Comparison of ENCODE assay signal across 34 cellular contexts in genomic region chr5:1164696-1165630, GRCh38. TPM values are rescaled to one million over a fixed set of nuclear protein-coding genes. Genes with fewer than 3 reads are reported as not detected.
DNase-seq lines count a peak whose midpoint lies in the region; ATAC-seq, FAIRE-seq and TF ChIP-seq lines count a peak whose summit lies in the region.
"Had no signal": no experiment of that assay in that cellular context is flagged by ENCODE, and none has a peak within 500 bp of the region (broad histone marks: within the 10 kb centered on the region; RNA-seq: fewer than 3 reads in every experiment).

No MANE protein-coding gene starts in this region.

- no peaks in the 10 kb centered on the region for H3K79me2 ChIP-seq in K562 (ENCODE audit: control insufficient read depth, insufficient read depth, low read length)

- TF ChIP-seq CTCF in K562 (IDR thresholded peaks at IDR 0.05 in 2 of 3, conservative IDR thresholded peaks at IDR 0.05 in 1 of 3; ENCODE audit: insufficient read depth in 2 of 3, low read depth in 1 of 3, low read length in 3 of 3) = no peak

- H3K4me1 ChIP-seq in NT2/D1 (ENCODE audit: insufficient read depth, insufficient read length) = peaks cover 10% of the 10 kb centered on the region
- peaks cover 0 to 40% of the 10 kb centered on the region in 2 experiments; a peak in 2 of 5 replicates for H3K4me1 ChIP-seq in K562 (replicated peaks in 1 of 2; ENCODE audit: control insufficient read depth in 2 of 2, insufficient read depth in 2 of 2, low read length in 2 of 2)
- peaks cover 0 to 2% of the 10 kb centered on the region in 2 donors for H3K4me1 ChIP-seq in small intestine (ENCODE audit: control insufficient read depth in 2 of 2, insufficient read depth in 1 of 2, low read depth in 1 of 2, low read length in 1 of 2)
- H3K4me1 ChIP-seq: ascending aorta had no signal

- H2AFZ ChIP-seq in K562 (ENCODE audit: low read depth, low read length) = no peak overlapping the region

- H3K9me3 Mint-ChIP-seq in activated naive CD8-positive, alpha-beta T cell treated with anti-CD3 and anti-CD28 coated beads, Interleukin-2, amount 50 U/mL, for 24 hours = no peaks in the 10 kb centered on the region
- no peaks in the 10 kb centered on the region for H3K9me3 Mint-ChIP-seq in activated naive CD8-positive, alpha-beta T cell treated with anti-CD3 and anti-CD28 coated beads for 36 hours
- H3K9me3 Mint-ChIP-seq in stimulated activated naive CD8-positive, alpha-beta T cell treated with anti-CD3 and anti-CD28 coated beads, Interleukin-15, amount 100 ng/mL, for 72 hours = no peaks in the 10 kb centered on the region
- H3K9me3 Mint-ChIP-seq: activated naive CD8-positive, alpha-beta T cell treated with anti-CD3 and anti-CD28 coated beads, Interleukin-2, amount 10 ng/mL, durations not matched to agents 7 days and 5 days; activated T-cell treated with anti-CD3 and anti-CD28 coated beads, Interleukin-2, amount 50 U/mL, for 4 hours; IgD-negative memory B cell; memory B cell; stimulated activated naive CD8-positive, alpha-beta T cell treated with anti-CD3 and anti-CD28 coated beads, Interleukin-15, Interleukin-2, amounts not matched to agents 100 ng/mL and 50 ng/mL, for 24 hours had no signal

- H3K9me1 ChIP-seq in K562 (ENCODE audit: control insufficient read depth, insufficient read depth, low read length) = no peaks in the 10 kb centered on the region

- no peak overlapping the region for H3K4me3 Mint-ChIP-seq in activated naive CD8-positive, alpha-beta T cell treated with anti-CD3 and anti-CD28 coated beads, Interleukin-2, amount 50 U/mL, for 24 hours
- no peak overlapping the region for H3K4me3 Mint-ChIP-seq in activated naive CD8-positive, alpha-beta T cell treated with anti-CD3 and anti-CD28 coated beads for 36 hours
- H3K4me3 Mint-ChIP-seq in stimulated activated naive CD8-positive, alpha-beta T cell treated with anti-CD3 and anti-CD28 coated beads, Interleukin-15, amount 100 ng/mL, for 72 hours = no peak overlapping the region
- H3K4me3 Mint-ChIP-seq: activated CD8-positive, alpha-beta memory T cell treated with anti-CD3 and anti-CD28 coated beads, Interleukin-2, amount 10 ng/mL, durations not matched to agents 7 days and 5 days; activated naive CD8-positive, alpha-beta T cell treated with anti-CD3 and anti-CD28 coated beads, Interleukin-2, amount 10 ng/mL, durations not matched to agents 7 days and 5 days; activated T-cell treated with anti-CD3 and anti-CD28 coated beads, Interleukin-2, amount 50 U/mL, for 4 hours; IgD-negative memory B cell; memory B cell; stimulated activated naive CD8-positive, alpha-beta T cell treated with anti-CD3 and anti-CD28 coated beads, Interleukin-15, Interleukin-2, amounts not matched to agents 100 ng/mL and 50 ng/mL, for 24 hours had no signal

- ATAC-seq in activated naive CD8-positive, alpha-beta T cell treated with anti-CD3 and anti-CD28 coated beads, Interleukin-2, amount 50 U/mL, for 24 hours = peak; percentile 12
- ATAC-seq in K562 = no peak
- no peak for ATAC-seq in stimulated activated naive CD8-positive, alpha-beta T cell treated with anti-CD3 and anti-CD28 coated beads, Interleukin-15, amount 100 ng/mL, for 72 hours
- ATAC-seq: activated CD8-positive, alpha-beta memory T cell treated with anti-CD3 and anti-CD28 coated beads, Interleukin-2, amount 10 ng/mL, durations not matched to agents 7 days and 5 days; activated T-cell treated with anti-CD3 and anti-CD28 coated beads, Interleukin-2, amount 50 U/mL, for 4 hours had no signal

- H3K4me3 ChIP-seq in NT2/D1 (ENCODE audit: insufficient read length, low read depth) (no peak overlapping the region), K562 (no peak overlapping the region), small intestine (ENCODE audit: low read depth in 1 of 2, low read length in 2 of 2) (no peak overlapping the region)
- H3K4me3 ChIP-seq: ascending aorta, colonic mucosa, right atrium auricular region, vagina had no signal

- no peak overlapping the region for H3K4me2 ChIP-seq in K562 (ENCODE audit: insufficient read depth, low read length)

- BruUV-seq in K562 (replicated peaks; lab: Mats Ljungman, UMichigan) = no TSS peak

- no peak for TF ChIP-seq RAD21 in K562 (CRISPR knock-in tag; conservative IDR thresholded peaks at IDR 0.05 in 1 of 2, IDR thresholded peaks at IDR 0.05 in 1 of 2)

- CTCF ChIA-PET in K562 (lab: Yijun Ruan, JAX; ENCODE audit: low intra/inter-chr PET ratio) = interaction anchor here (0.6 kb wide), 2 partner anchors 34 to 42 kb away, joined by 3 read pairs; no protein-coding TSS in a partner anchor

- H3K9me3 ChIP-seq in NT2/D1 (ENCODE audit: insufficient read depth, low read length) = peaks cover 9% of the 10 kb centered on the region; the same call in 1 of the 2 replicates
- H3K9me3 ChIP-seq in K562 (replicated peaks; ENCODE audit: control insufficient read depth, insufficient read depth, low read depth, low read length) = peaks cover 2% of the 10 kb centered on the region; the same call in 1 of the 2 replicates
- no peaks in the 10 kb centered on the region for H3K9me3 ChIP-seq in small intestine (ENCODE audit: control insufficient read depth, low read depth)
- H3K9me3 ChIP-seq: ascending aorta, colonic mucosa, right atrium auricular region, vagina had no signal

- no peak for DNase-seq in activated naive CD8-positive, alpha-beta T cell treated with anti-CD3 and anti-CD28 coated beads, Interleukin-2, amount 50 U/mL, for 24 hours
- no peak for DNase-seq in activated naive CD8-positive, alpha-beta T cell treated with anti-CD3 and anti-CD28 coated beads for 36 hours
- DNase-seq in NT2/D1 (ENCODE audit: low read depth, low spot score) = no peak
- DNase-seq in K562 (ENCODE audit: extremely low read depth in 1 of 4, low spot score in 3 of 4) = peak in 1 of 4 experiments; percentile 54
- peak; percentile 64 for DNase-seq in small intestine
- no peak for DNase-seq in iPS-NIHi7 (ENCODE audit: extremely low spot score)
- DNase-seq in NCI-H1436 (lab: John Stamatoyannopoulos, UW) = no peak
- DNase-seq in stimulated activated naive CD8-positive, alpha-beta T cell treated with anti-CD3 and anti-CD28 coated beads, Interleukin-15, amount 100 ng/mL, for 72 hours = no peak
- DNase-seq: activated CD4-positive, CD25-positive, alpha-beta regulatory T cell; activated CD8-positive, alpha-beta memory T cell treated with anti-CD3 and anti-CD28 coated beads, Interleukin-2, amount 10 ng/mL, durations not matched to agents 7 days and 5 days; activated gamma-delta T cell; activated naive CD8-positive, alpha-beta T cell treated with anti-CD3 and anti-CD28 coated beads, Interleukin-2, amount 10 ng/mL, durations not matched to agents 7 days and 5 days; activated T-cell treated with anti-CD3 and anti-CD28 coated beads, Interleukin-2, amount 50 U/mL, for 4 hours; colonic mucosa; effector CD4-positive, alpha-beta T cell; hippocampal formation; NCI-H1417 treated with DMSO at 0.1 percent for 48 hours; NCI-H2081 treated with DMSO at 0.1 percent for 48 hours; NCI-H345; NCI-H69; stimulated activated CD4-positive, alpha-beta T cell treated with anti-CD3 and anti-CD28 coated beads, Interleukin-1b, Interleukin-23, amount 100 ng/mL, for 48 hours; SW 1271; T-helper 9 cell had no signal

- H3K4me1 Mint-ChIP-seq in activated naive CD8-positive, alpha-beta T cell treated with anti-CD3 and anti-CD28 coated beads, Interleukin-2, amount 50 U/mL, for 24 hours = peaks cover 2% of the 10 kb centered on the region
- peaks cover 6% of the 10 kb centered on the region for H3K4me1 Mint-ChIP-seq in activated naive CD8-positive, alpha-beta T cell treated with anti-CD3 and anti-CD28 coated beads for 36 hours
- peaks cover 10% of the 10 kb centered on the region for H3K4me1 Mint-ChIP-seq in stimulated activated naive CD8-positive, alpha-beta T cell treated with anti-CD3 and anti-CD28 coated beads, Interleukin-15, amount 100 ng/mL, for 72 hours

- intact Hi-C loops in K562 (cut with micrococcal nuclease) = loop anchor here (10.0 kb wide), 1 partner anchor 170 kb away; no protein-coding TSS in a partner anchor

- FAIRE-seq in K562 (lab: Jason Lieb, UNC) = no peak
- FAIRE-seq in small intestine (lab: Jason Lieb, UNC) = no peak
- FAIRE-seq: A204.1 had no signal

- no peaks in the 10 kb centered on the region for H3K36me3 ChIP-seq in NT2/D1 (ENCODE audit: insufficient read depth, insufficient read length, low read length)
- H3K36me3 ChIP-seq in K562 (ENCODE audit: control insufficient read depth, insufficient read depth, low read length) = no peaks in the 10 kb centered on the region
- H3K36me3 ChIP-seq in small intestine (ENCODE audit: control insufficient read depth in 2 of 2, insufficient read depth in 2 of 2, low read length in 2 of 2) = no peaks in the 10 kb centered on the region
- H3K36me3 ChIP-seq: ascending aorta, colonic mucosa, right atrium auricular region, vagina had no signal

- WGBS in K562 (ENCODE audit: insufficient coverage, low coverage, missing lambda C conversion rate) = 1% methylated on average over 27 of the region's 27 CpGs
- 40 to 68% (median 58%) methylated on average over 27 of the region's 27 CpGs for WGBS in small intestine, 3 donors

- H4K20me1 ChIP-seq in K562 (replicated peaks; ENCODE audit: control insufficient read depth, insufficient read depth, low read length) = peaks cover 26% of the 10 kb centered on the region

- peaks cover 16% of the 10 kb centered on the region for H3K27me3 Mint-ChIP-seq in activated naive CD8-positive, alpha-beta T cell treated with anti-CD3 and anti-CD28 coated beads, Interleukin-2, amount 50 U/mL, for 24 hours
- peaks cover 7% of the 10 kb centered on the region for H3K27me3 Mint-ChIP-seq in activated naive CD8-positive, alpha-beta T cell treated with anti-CD3 and anti-CD28 coated beads for 36 hours
- peaks cover 31% of the 10 kb centered on the region for H3K27me3 Mint-ChIP-seq in stimulated activated naive CD8-positive, alpha-beta T cell treated with anti-CD3 and anti-CD28 coated beads, Interleukin-15, amount 100 ng/mL, for 72 hours

- TF ChIP-seq EP300 in K562 (IDR thresholded peaks at IDR 0.05; ENCODE audit: low read length) = no peak

- no peaks in the 10 kb centered on the region for H3K27me3 ChIP-seq in NT2/D1 (ENCODE audit: insufficient read depth, insufficient read length)
- peaks cover 25 to 61% of the 10 kb centered on the region in 2 experiments for H3K27me3 ChIP-seq in K562 (ENCODE audit: control insufficient read depth in 2 of 2, insufficient read depth in 2 of 2, low read length in 2 of 2)
- H3K27me3 ChIP-seq in small intestine (ENCODE audit: control insufficient read depth in 2 of 2, insufficient read depth in 2 of 2, low read length in 2 of 2) = no peaks in the 10 kb centered on the region
- H3K27me3 ChIP-seq: ascending aorta, colonic mucosa, right atrium auricular region, vagina had no signal

- in situ Hi-C loops in K562 (cut with MboI) = loop anchor here (5.0 kb wide), 1 partner anchor 477 kb away; no protein-coding TSS in a partner anchor

- H3K9ac ChIP-seq in NT2/D1 (ENCODE audit: insufficient read length, low read depth) (peak overlapping the region; percentile 2), K562 (ENCODE audit: insufficient read depth in 1 of 2, low read depth in 2 of 2, low read length in 2 of 2) (no peak overlapping the region)

- no peaks in the 10 kb centered on the region for H3K36me3 Mint-ChIP-seq in activated naive CD8-positive, alpha-beta T cell treated with anti-CD3 and anti-CD28 coated beads, Interleukin-2, amount 50 U/mL, for 24 hours (ENCODE audit: low read depth)
- H3K36me3 Mint-ChIP-seq in activated naive CD8-positive, alpha-beta T cell treated with anti-CD3 and anti-CD28 coated beads for 36 hours = no peaks in the 10 kb centered on the region
- H3K36me3 Mint-ChIP-seq: activated CD8-positive, alpha-beta memory T cell treated with anti-CD3 and anti-CD28 coated beads, Interleukin-2, amount 10 ng/mL, durations not matched to agents 7 days and 5 days; activated naive CD8-positive, alpha-beta T cell treated with anti-CD3 and anti-CD28 coated beads, Interleukin-2, amount 10 ng/mL, durations not matched to agents 7 days and 5 days had no signal

- H3K27ac Mint-ChIP-seq in activated naive CD8-positive, alpha-beta T cell treated with anti-CD3 and anti-CD28 coated beads, Interleukin-2, amount 50 U/mL, for 24 hours = no peak overlapping the region
- no peak overlapping the region for H3K27ac Mint-ChIP-seq in activated naive CD8-positive, alpha-beta T cell treated with anti-CD3 and anti-CD28 coated beads for 36 hours
- no peak overlapping the region for H3K27ac Mint-ChIP-seq in stimulated activated naive CD8-positive, alpha-beta T cell treated with anti-CD3 and anti-CD28 coated beads, Interleukin-15, amount 100 ng/mL, for 72 hours
- H3K27ac Mint-ChIP-seq: activated CD8-positive, alpha-beta memory T cell treated with anti-CD3 and anti-CD28 coated beads, Interleukin-2, amount 10 ng/mL, durations not matched to agents 7 days and 5 days; activated naive CD8-positive, alpha-beta T cell treated with anti-CD3 and anti-CD28 coated beads, Interleukin-2, amount 10 ng/mL, durations not matched to agents 7 days and 5 days; IgD-negative memory B cell; memory B cell; stimulated activated naive CD8-positive, alpha-beta T cell treated with anti-CD3 and anti-CD28 coated beads, Interleukin-15, Interleukin-2, amounts not matched to agents 100 ng/mL and 50 ng/mL, for 24 hours had no signal

- H3K27ac ChIP-seq in K562 (ENCODE audit: extremely low read depth, low read depth, low read length) (no peak overlapping the region), small intestine (ENCODE audit: low read depth in 1 of 2, low read length in 1 of 2) (peak overlapping the region in 1 of 2 donors; percentile 14)
- H3K27ac ChIP-seq: ascending aorta, colonic mucosa, epithelial cell of prostate, right atrium auricular region, vagina had no signal

- no peak for TF ChIP-seq POLR2A in K562 (conservative IDR thresholded peaks at IDR 0.05)

- POLR2A ChIA-PET in K562 (lab: Yijun Ruan, JAX) = interaction anchor here (0.5 to 0.6 kb wide), 2 partner anchors 14 to 849 kb away, joined by 3 read pairs; no protein-coding TSS in a partner anchor

RNA-seq across cellular contexts. Expression of gene SLC6A19, which starts 36.4 kb away (rescaled TPM):
- total RNA-seq in activated naive CD8-positive, alpha-beta T cell treated with anti-CD3 and anti-CD28 coated beads for 36 hours = not detected
- 1.7 and 3.2 TPM in 2 replicates for total RNA-seq in K562 (2011; cell fraction: chromatin; rRNA removed; ENCODE audit: low replicate concordance)
- 2.1 and 2.2 TPM in 2 replicates for total RNA-seq in K562 (2011; cell fraction: nucleolus; rRNA removed)
- total RNA-seq in K562 (2011; cell fraction: nucleoplasm; rRNA removed) = 1.5 and 1.6 TPM in 2 replicates
- total RNA-seq in K562 (2014; rRNA removed) (0.59 and 1.3 TPM in 2 replicates), K562 (2014; rRNA removed; fragmentation: Illumina TruSeq; extraction: Trizol) (0.26 and 0.47 TPM in 2 replicates), K562 (2015; rRNA removed; fragmentation: Illumina TruSeq; extraction: Trizol) (0.43 and 0.49 TPM in 2 replicates), K562 (2021) (1.3 and 1.6 TPM in 2 replicates)
- polyA plus RNA-seq in K562 (2011; rRNA removed) (0.26 and 0.65 TPM in 2 replicates), K562 (2014; fragmentation: Illumina TruSeq; extraction: Trizol) (0.74 and 1.1 TPM in 2 replicates), K562 (2014; fragmentation: Nextera tagmentation; extraction: Ambion mirVana) (under 1 TPM; 0.03 to 0.04 TPM), K562 (2014; rRNA removed) (1.0 and 1.1 TPM in 2 replicates), small intestine (100 to 1,000 TPM in 2 of 3 donors, 10 to 100 TPM in 1; 56.3 to 199 (median 192) TPM)
- polyA plus RNA-seq in K562 (2011; cell fraction: cytosol; rRNA removed) = 0.27 and 1.1 TPM in 2 replicates
- 1.4 and 5.0 TPM in 2 replicates for polyA plus RNA-seq in K562 (2011; cell fraction: nucleus; rRNA removed)
- polyA plus RNA-seq in K562 (2012) = 4.1 and 5.2 TPM in 2 replicates
- 0.21 and 1.3 TPM in 2 replicates for polyA minus RNA-seq in K562 (2011; rRNA and poly(A)+ RNA removed)
- 0.27 and 0.95 TPM in 2 replicates for polyA minus RNA-seq in K562 (2011; cell fraction: cytosol; rRNA and poly(A)+ RNA removed)
- polyA minus RNA-seq in K562 (2011; cell fraction: nucleus; rRNA and poly(A)+ RNA removed) = 0.22 and 0.67 TPM in 2 replicates
- total RNA-seq: activated CD8-positive, alpha-beta memory T cell treated with anti-CD3 and anti-CD28 coated beads, Interleukin-2, amount 10 ng/mL, durations not matched to agents 7 days and 5 days; activated naive CD8-positive, alpha-beta T cell treated with anti-CD3 and anti-CD28 coated beads, Interleukin-2, amount 10 ng/mL, durations not matched to agents 7 days and 5 days; ascending aorta; Daoy; OCI-LY7; right atrium auricular region; vagina had no signal
- polyA plus RNA-seq: IgD-negative memory B cell, neural cell had no signal

RNA-seq across cellular contexts. Expression of gene SLC12A7, which starts 53.1 kb away (rescaled TPM):
- total RNA-seq in activated naive CD8-positive, alpha-beta T cell treated with anti-CD3 and anti-CD28 coated beads for 36 hours = 10 to 100 TPM; 14.0 to 14.6 TPM
- 13.6 and 46.2 TPM in 2 replicates for total RNA-seq in K562 (2011; cell fraction: chromatin; rRNA removed; ENCODE audit: low replicate concordance)
- total RNA-seq in K562 (2011; cell fraction: nucleolus; rRNA removed) = 15.9 and 26.2 TPM in 2 replicates
- 8.9 and 10.9 TPM in 2 replicates for total RNA-seq in K562 (2011; cell fraction: nucleoplasm; rRNA removed)
- total RNA-seq in K562 (2014; rRNA removed) (1.1 and 1.3 TPM in 2 replicates), K562 (2014; rRNA removed; fragmentation: Illumina TruSeq; extraction: Trizol) (0.11 and 0.22 TPM in 2 replicates), K562 (2015; rRNA removed; fragmentation: Illumina TruSeq; extraction: Trizol) (0.51 and 0.53 TPM in 2 replicates), K562 (2021) (1.8 and 1.9 TPM in 2 replicates)
- polyA plus RNA-seq in K562 (2011; rRNA removed) (3.1 and 15.7 TPM in 2 replicates), K562 (2014; fragmentation: Illumina TruSeq; extraction: Trizol) (0.56 and 0.83 TPM in 2 replicates), K562 (2014; fragmentation: Nextera tagmentation; extraction: Ambion mirVana) (under 1 TPM; 0.01 to 0.04 TPM), K562 (2014; rRNA removed) (0.73 and 1.0 TPM in 2 replicates), small intestine (10 to 100 TPM; 32.7 to 49.2 (median 39.8) TPM)
- polyA plus RNA-seq in K562 (2011; cell fraction: cytosol; rRNA removed) = 5.3 and 11.3 TPM in 2 replicates
- 55.8 and 115 TPM in 2 replicates for polyA plus RNA-seq in K562 (2011; cell fraction: nucleus; rRNA removed)
- 1.2 and 3.8 TPM in 2 replicates for polyA plus RNA-seq in K562 (2012)
- 2.5 and 9.1 TPM in 2 replicates for polyA minus RNA-seq in K562 (2011; rRNA and poly(A)+ RNA removed)
- polyA minus RNA-seq in K562 (2011; cell fraction: cytosol; rRNA and poly(A)+ RNA removed) = 5.9 and 21.7 TPM in 2 replicates
- 13.1 and 36.8 TPM in 2 replicates for polyA minus RNA-seq in K562 (2011; cell fraction: nucleus; rRNA and poly(A)+ RNA removed)
